Comparison of ENCODE assay signal across 8 cellular contexts in the genomic region with DNA sequence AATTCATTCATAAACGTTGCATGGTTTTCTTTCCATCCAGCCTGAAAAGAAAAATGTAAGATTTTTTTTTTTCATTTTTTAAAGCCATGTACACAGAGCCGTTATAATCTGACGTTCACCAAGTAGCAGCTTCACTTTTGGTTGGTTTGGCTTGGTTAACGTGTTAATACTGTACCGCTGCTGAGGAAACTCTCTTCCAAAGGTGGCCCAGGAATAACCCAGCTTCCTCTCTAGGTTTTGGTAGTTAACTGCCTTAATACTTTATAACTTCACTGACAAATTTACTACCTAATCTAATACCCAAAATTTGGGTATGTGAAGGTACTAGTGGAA. TPM values are rescaled to one million over a fixed set of nuclear protein-coding genes. Genes with fewer than 3 reads are reported as not detected.
A peak's percentile ranks its signal among the peaks of the same experiment; 100 is the strongest.
DNase-seq lines count a peak whose midpoint lies in the region; ATAC-seq and TF ChIP-seq lines count a peak whose summit lies in the region.

No MANE protein-coding gene starts in this region.

- peaks cover 2% of the 10 kb centered on the region for H3K9me3 Mint-ChIP-seq in memory B cell

- no peaks in the 10 kb centered on the region for H3K27me3 ChIP-seq in cardiac muscle cell
- H3K27me3 ChIP-seq in brain microvascular endothelial cell (replicated peaks) = no peaks in the 10 kb centered on the region
- no peaks in the 10 kb centered on the region for H3K27me3 ChIP-seq in upper lobe of left lung

- H3K4me3 ChIP-seq in cardiac muscle cell = peak overlapping the region; percentile 89
- peak overlapping the region; percentile 84 for H3K4me3 ChIP-seq in brain microvascular endothelial cell (ENCODE audit: low read depth, low read length)
- peak overlapping the region; percentile 52 to 93 (median 73) for H3K4me3 ChIP-seq in upper lobe of left lung

- TF ChIP-seq EP300 in upper lobe of left lung (IDR thresholded peaks at IDR 0.05) = no peak

- peaks cover 15% of the 10 kb centered on the region for H3K4me1 Mint-ChIP-seq in memory B cell

- peaks cover 21% of the 10 kb centered on the region for H3K36me3 ChIP-seq in cardiac muscle cell
- peaks cover 14% of the 10 kb centered on the region for H3K36me3 ChIP-seq in brain microvascular endothelial cell (replicated peaks)
- H3K36me3 ChIP-seq in upper lobe of left lung = peaks cover 0 to 33% (median 5%) of the 10 kb centered on the region in 4 donors

- H3K4me3 Mint-ChIP-seq in memory B cell = peak overlapping the region; percentile 94

- H3K27me3 Mint-ChIP-seq in memory B cell = no peaks in the 10 kb centered on the region

- H3K9me3 ChIP-seq in cardiac muscle cell (ENCODE audit: low read depth) (no peaks in the 10 kb centered on the region), upper lobe of left lung (peaks cover 0 to 3% (median 0%) of the 10 kb centered on the region in 4 donors)

- H3K27ac Mint-ChIP-seq in memory B cell = peak overlapping the region; percentile 93

- peaks cover 15% of the 10 kb centered on the region for H3K36me3 Mint-ChIP-seq in memory B cell

- peaks cover 9% of the 10 kb centered on the region for H3K4me1 ChIP-seq in cardiac muscle cell (ENCODE audit: low read depth)
- peaks cover 26 to 31% (median 28%) of the 10 kb centered on the region in 4 donors for H3K4me1 ChIP-seq in upper lobe of left lung

- no peak for ATAC-seq in left cardiac atrium
- ATAC-seq in memory B cell (ENCODE audit: low read depth) = no peak
- ATAC-seq in upper lobe of left lung (ENCODE audit: low FRiP score in 2 of 2) = no peak
- ATAC-seq in GM19397 (IDR thresholded peaks at IDR 0.05; ENCODE audit: unreplicated experiment) = no peak

- TF ChIP-seq POLR2A in upper lobe of left lung (IDR thresholded peaks at IDR 0.05) = no peak

- TF ChIP-seq CTCF in cardiac muscle cell (IDR thresholded peaks at IDR 0.05; ENCODE audit: low read depth, low read length) (no peak), brain microvascular endothelial cell (IDR thresholded peaks at IDR 0.05; ENCODE audit: low read depth, low read length, missing control alignments) (no peak), upper lobe of left lung (IDR thresholded peaks at IDR 0.05) (no peak)

- WGBS in upper lobe of left lung, 2 donors = 2% methylated on average over 5 of the region's 5 CpGs

- in situ Hi-C loops in brain microvascular endothelial cell (cut with HindIII; ENCODE audit: low pct_ligation_motif_present, low sequenced_read_pairs) = no loop called here

- H3K27ac ChIP-seq in cardiac muscle cell = peak overlapping the region; percentile 96
- peak overlapping the region; percentile 74 for H3K27ac ChIP-seq in brain microvascular endothelial cell
- peak overlapping the region; percentile 98 to 100 (median 100) for H3K27ac ChIP-seq in upper lobe of left lung

- intact Hi-C loops in left cardiac atrium (cut with DNase I) = loop anchor here in 1 of 2 donors (10.0 kb wide), 1 partner anchor 134 kb away; a partner anchor contains a TSS

- DNase-seq in cardiac muscle cell (ENCODE audit: low read depth in 1 of 2, low spot score in 1 of 2) (peak in 1 of 2 donors; percentile 6), left cardiac atrium (no peak), brain microvascular endothelial cell (no peak), memory B cell (ENCODE audit: low spot score in 2 of 2) (no peak), upper lobe of left lung (no peak), islet precursor cell (no peak)
- no peak for DNase-seq in activated CD4-positive, alpha-beta T cell treated with anti-CD3 and anti-CD28 coated beads for 48 hours

RNA-seq across cellular contexts. Expression of a gene that starts 1.7 kb away (rescaled TPM):
- total RNA-seq in cardiac muscle cell = 22.5 and 23.3 TPM in 2 replicates
- 29.7 and 32.8 TPM in 2 replicates for polyA plus RNA-seq in cardiac muscle cell
- total RNA-seq in left cardiac atrium = 10 to 100 TPM; 23.9 to 25.3 TPM
- total RNA-seq in upper lobe of left lung = 10 to 100 TPM; 20.5 to 43.2 (median 24.8) TPM
